In genomic region chr16:70142739-70143138, GRCh38 we compare ENCODE assay signal across 4 cellular contexts. TPM values are rescaled to one million over a fixed set of nuclear protein-coding genes. Genes with fewer than 3 reads are reported as not detected.
"Had no signal": no experiment of that assay in that cellular context is flagged by ENCODE, and none has a peak within 500 bp of the region (broad histone marks: within the 10 kb centered on the region; RNA-seq: fewer than 3 reads in every experiment).

No MANE protein-coding gene starts in this region.

RNA-seq across cellular contexts. Expression of gene CLEC18C, which starts 30.8 kb away (rescaled TPM):
- total RNA-seq: GM23338, H1, H4 had no signal
- polyA plus RNA-seq: GM23248 had no signal
